ENCODE assay signal across 8 cellular contexts in the genomic region with DNA sequence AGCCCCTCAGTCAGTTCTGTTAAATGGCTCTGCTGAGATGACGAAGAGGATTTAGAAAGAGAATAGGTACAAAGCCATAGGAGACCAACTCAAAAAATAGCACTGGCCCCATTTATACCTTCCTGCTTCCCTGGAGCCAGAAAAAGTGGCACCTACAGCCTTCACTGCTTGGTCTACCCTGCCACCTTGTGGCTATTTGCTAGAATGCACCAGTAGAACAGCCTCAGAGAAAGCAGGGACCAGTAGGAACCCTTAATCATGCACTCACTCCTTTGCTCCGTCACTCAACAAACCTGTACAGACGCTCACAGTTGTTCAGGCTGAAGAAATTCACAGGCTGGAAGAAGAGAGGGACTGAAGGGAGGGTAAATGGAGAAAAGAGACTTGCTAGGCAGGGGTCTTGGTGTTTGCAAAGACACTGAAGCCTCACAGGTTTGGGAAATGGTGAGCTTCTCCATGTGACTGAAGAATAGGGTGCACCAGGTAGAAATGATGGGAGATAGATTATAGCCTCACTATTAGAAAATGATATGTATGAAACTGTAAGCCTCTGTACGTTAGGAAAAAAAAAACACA. TPM values are rescaled to one million over a fixed set of nuclear protein-coding genes. Genes with fewer than 3 reads are reported as not detected.
DNase-seq lines count a peak whose midpoint lies in the region; ATAC-seq, FAIRE-seq and TF ChIP-seq lines count a peak whose summit lies in the region.

No MANE protein-coding gene starts in this region.

- peak; percentile 89 for ATAC-seq in HG02759 (IDR thresholded peaks at IDR 0.05; ENCODE audit: unreplicated experiment)
- peak; percentile 76 to 94 (median 86) for ATAC-seq in heart right ventricle
- no peak for ATAC-seq in HG02840 (IDR thresholded peaks at IDR 0.05; ENCODE audit: low FRiP score, unreplicated experiment)

- no peak overlapping the region for H3K27ac ChIP-seq in heart right ventricle
- no peak overlapping the region for H3K27ac ChIP-seq in sigmoid colon

- WGBS in heart right ventricle, 2 donors: 14 to 15% methylated on average over 4 of the region's 4 CpGs
- WGBS in sigmoid colon, 2 donors: 19 to 26% methylated on average over 4 of the region's 4 CpGs

- DNase-seq in GM12892 (ENCODE audit: insufficient read length) (peak; percentile 34), NCI-H1417 treated with DMSO at 0.1 percent for 48 hours (lab: John Stamatoyannopoulos, UW) (peak; percentile 38), SKM-1 (lab: John Stamatoyannopoulos, UW; ENCODE audit: unreplicated experiment) (peak; percentile 78), heart right ventricle (peak in 1 of 2 donors; percentile 80), sigmoid colon (peak; percentile 80)
- DNase-seq in activated naive CD8-positive, alpha-beta T cell treated with anti-CD3 and anti-CD28 coated beads, Interleukin-2, amount 50 U/mL, for 16 hours (ENCODE audit: low read depth, low spot score): peak; percentile 51

- H3K36me3 ChIP-seq in heart right ventricle (no peaks in the 10 kb centered on the region), sigmoid colon (no peaks in the 10 kb centered on the region)

- TF ChIP-seq POLR2A in GM12892 (IDR thresholded peaks at IDR 0.05; ENCODE audit: low read depth, low read length): no peak
- no peak for TF ChIP-seq POLR2A in sigmoid colon (IDR thresholded peaks at IDR 0.05)

- peaks cover 0 to 12% (median 3%) of the 10 kb centered on the region in 9 donors for H3K4me1 ChIP-seq in heart right ventricle
- H3K4me1 ChIP-seq in sigmoid colon: peaks cover 0 to 10% (median 3%) of the 10 kb centered on the region in 4 donors

- no peak for TF ChIP-seq EP300 in sigmoid colon (IDR thresholded peaks at IDR 0.05)

- H3K4me3 ChIP-seq in heart right ventricle (no peak overlapping the region), sigmoid colon (no peak overlapping the region)

- TF ChIP-seq CTCF in heart right ventricle (IDR thresholded peaks at IDR 0.05) (peak; percentile 93 to 97 (median 94)), sigmoid colon (IDR thresholded peaks at IDR 0.05) (peak; percentile 86 to 93 (median 92))

- intact Hi-C loops in heart right ventricle (cut with DNase I): loop anchor here in 9 of 10 donors (1.0 to 10.0 kb wide), 9 partner anchors 34 to 500 kb away; no protein-coding TSS in a partner anchor
- intact Hi-C loops in sigmoid colon (cut with DNase I): loop anchor here (1.0 to 5.0 kb wide), 3 partner anchors 395 to 1100 kb away; no protein-coding TSS in a partner anchor

- FAIRE-seq in GM12892 (lab: Jason Lieb, UNC): peak; percentile 76

- H3K9me3 ChIP-seq in heart right ventricle (no peaks in the 10 kb centered on the region), sigmoid colon (no peaks in the 10 kb centered on the region)

- H3K27me3 ChIP-seq in heart right ventricle (no peaks in the 10 kb centered on the region), sigmoid colon (no peaks in the 10 kb centered on the region)

RNA-seq across cellular contexts. Expression of a gene that starts 12.1 kb away (rescaled TPM):
- not detected for polyA plus RNA-seq in GM12892 (2012; ENCODE audit: missing spikeins)
- not detected for total RNA-seq in heart right ventricle
- not detected for polyA plus RNA-seq in heart right ventricle
- not detected for total RNA-seq in sigmoid colon
- not detected for polyA plus RNA-seq in sigmoid colon

RNA-seq across cellular contexts. Expression of a gene that starts 30.8 kb away (rescaled TPM):
- polyA plus RNA-seq in GM12892 (2012; ENCODE audit: missing spikeins): 0.15 TPM
- 100 to 1,000 TPM in 2 of 10 donors, 10 to 100 TPM in 8; 27.9 to 154 (median 51.7) TPM for total RNA-seq in heart right ventricle
- 10 to 100 TPM; 33.9 to 52.2 TPM for polyA plus RNA-seq in heart right ventricle
- 100 to 1,000 TPM in 1 of 4 donors, 10 to 100 TPM in 3; 51.4 to 233 (median 80.7) TPM for total RNA-seq in sigmoid colon
- polyA plus RNA-seq in sigmoid colon: 10 to 100 TPM in 1 of 3 donors, 1 to 10 TPM in 2; 4.9 to 30.6 (median 7.2) TPM

RNA-seq across cellular contexts. Expression of a gene that starts 44.3 kb away (rescaled TPM):
- polyA plus RNA-seq in GM12892 (2012; ENCODE audit: missing spikeins): not detected
- not detected for total RNA-seq in heart right ventricle
- polyA plus RNA-seq in heart right ventricle: under 1 TPM in 1 of 2 donors, not detected in 1; 0.23 TPM
- total RNA-seq in sigmoid colon: 1 to 10 TPM in 3 of 4 donors, not detected in 1; 1.1 to 3.0 (median 1.5) TPM
- polyA plus RNA-seq in sigmoid colon: 10 to 100 TPM; 11.0 to 19.2 (median 18.0) TPM
